9 cellular contexts compared by ENCODE assay signal in the genomic region with DNA sequence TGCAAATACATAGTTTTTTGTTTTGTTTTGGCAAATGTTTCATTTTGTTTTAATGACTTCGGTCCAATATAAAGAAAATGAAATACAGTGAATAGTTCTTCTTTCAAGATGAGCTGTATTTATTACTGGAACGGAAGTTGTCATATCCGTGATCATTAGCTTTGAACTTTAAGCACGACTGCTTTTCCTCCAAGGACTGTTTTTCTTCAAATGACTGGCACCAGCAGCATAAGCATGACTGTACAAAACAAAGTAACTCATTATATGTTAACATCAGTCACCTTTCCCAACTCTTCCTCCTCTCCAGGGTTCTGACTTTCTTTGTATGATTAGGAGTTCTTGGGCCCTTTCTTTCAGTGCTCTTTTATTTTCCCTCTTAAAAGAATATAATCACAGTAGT. TPM values are rescaled to one million over a fixed set of nuclear protein-coding genes. Genes with fewer than 3 reads are reported as not detected.
A peak's percentile ranks its signal among the peaks of the same experiment; 100 is the strongest.
DNase-seq lines count a peak whose midpoint lies in the region; ATAC-seq, FAIRE-seq and TF ChIP-seq lines count a peak whose summit lies in the region.
"Had no signal": no experiment of that assay in that cellular context is flagged by ENCODE, and none has a peak within 500 bp of the region (broad histone marks: within the 10 kb centered on the region; RNA-seq: fewer than 3 reads in every experiment).

No MANE protein-coding gene starts in this region.

- ATAC-seq in HepG2 (no peak), HG03135 (IDR thresholded peaks at IDR 0.05; ENCODE audit: unreplicated experiment) (peak; percentile 92), HG02840 (IDR thresholded peaks at IDR 0.05; ENCODE audit: low FRiP score, unreplicated experiment) (no peak)

- H3K9ac ChIP-seq in liver (ENCODE audit: low read depth in 1 of 2, low read length in 2 of 2): no peak overlapping the region
- no peak overlapping the region for H3K9ac ChIP-seq in HepG2 (ENCODE audit: insufficient read depth, low read depth, low read length)

- no peaks in the 10 kb centered on the region for H3K36me3 Mint-ChIP-seq in activated naive CD8-positive, alpha-beta T cell treated with anti-CD3 and anti-CD28 coated beads for 36 hours

- peaks cover 7% of the 10 kb centered on the region for H3K9me3 Mint-ChIP-seq in activated naive CD8-positive, alpha-beta T cell treated with anti-CD3 and anti-CD28 coated beads for 36 hours

- no TSS peak for BruUV-seq in HepG2 (replicated peaks; lab: Mats Ljungman, UMichigan)

- peak overlapping the region in 1 of 2 donors; percentile 33 for H3K27ac ChIP-seq in liver (ENCODE audit: low read depth in 1 of 2, low read length in 2 of 2)
- H3K27ac ChIP-seq in HepG2 (ENCODE audit: extremely low read length, insufficient read depth, low read length): no peak overlapping the region

- TF ChIP-seq RAD21 in liver (IDR thresholded peaks at IDR 0.05) (no peak), HepG2 (CRISPR knock-in tag; IDR thresholded peaks at IDR 0.05) (no peak)

- H3K4me2 ChIP-seq in HepG2 (ENCODE audit: low read depth, low read length): no peak overlapping the region

- H3K36me3 ChIP-seq in liver (ENCODE audit: control insufficient read depth in 4 of 4, insufficient read depth in 3 of 4, low read depth in 1 of 4, low read length in 3 of 4) (no peaks in the 10 kb centered on the region), HepG2 (replicated peaks in 1 of 2; ENCODE audit: control insufficient read depth in 1 of 2, insufficient read depth in 2 of 2, low read length in 2 of 2) (no peaks in the 10 kb centered on the region)

- DNase-seq in HepG2 (ENCODE audit: low spot score) (no peak), epithelial cell of proximal tubule (ENCODE audit: low read depth) (peak; percentile 59), medulla oblongata (ENCODE audit: extremely low spot score) (no peak)
- DNase-seq in activated naive CD8-positive, alpha-beta T cell treated with anti-CD3 and anti-CD28 coated beads for 36 hours: no peak
- no peak for DNase-seq in activated naive CD4-positive, alpha-beta T cell treated with anti-CD3 and anti-CD28 coated beads, Interleukin-2, amount 50 U/mL, for 16 hours
- DNase-seq: mammary epithelial cell had no signal

- no peak for FAIRE-seq in HepG2 (lab: Jason Lieb, UNC)

- H3K4me1 ChIP-seq in liver (ENCODE audit: control insufficient read depth in 4 of 4, insufficient read depth in 4 of 4, low read length in 3 of 4) (no peaks in the 10 kb centered on the region), HepG2 (ENCODE audit: insufficient read depth, low read length) (no peaks in the 10 kb centered on the region)

- 57% methylated on average over 4 of the region's 4 CpGs for WGBS in liver
- WGBS in HepG2 (ENCODE audit: low lambda C conversion rate): 2% methylated on average over 4 of the region's 4 CpGs

- peaks cover 12% of the 10 kb centered on the region for H3K27me3 Mint-ChIP-seq in activated naive CD8-positive, alpha-beta T cell treated with anti-CD3 and anti-CD28 coated beads for 36 hours

- H3K79me2 ChIP-seq in HepG2 (ENCODE audit: insufficient read depth, low read length): no peaks in the 10 kb centered on the region

- POLR2A ChIA-PET in HepG2 (lab: Yijun Ruan, JAX): no interaction called here

- H2AFZ ChIP-seq in HepG2 (ENCODE audit: low read length): no peak overlapping the region

- no peak overlapping the region for H3K27ac Mint-ChIP-seq in activated naive CD8-positive, alpha-beta T cell treated with anti-CD3 and anti-CD28 coated beads for 36 hours

- H3K27me3 ChIP-seq in liver (ENCODE audit: control insufficient read depth in 4 of 4, insufficient read depth in 4 of 4, low read length in 3 of 4) (no peaks in the 10 kb centered on the region), HepG2 (ENCODE audit: control insufficient read depth in 1 of 2, insufficient read depth in 2 of 2, low read length in 2 of 2) (no peaks in the 10 kb centered on the region)

- H4K20me1 ChIP-seq in HepG2 (ENCODE audit: insufficient read depth, low read length): no peaks in the 10 kb centered on the region

- CTCF ChIA-PET in HepG2 (lab: Yijun Ruan, JAX; ENCODE audit: low intra/inter-chr PET ratio, low total read pairs): no interaction called here

- no peak for TF ChIP-seq CTCF in liver (IDR thresholded peaks at IDR 0.05; ENCODE audit: low read depth, low read length, missing input control)
- TF ChIP-seq CTCF in HepG2 (CRISPR knock-in tag; IDR thresholded peaks at IDR 0.05): no peak
- no peak for TF ChIP-seq CTCF in epithelial cell of proximal tubule (conservative IDR thresholded peaks at IDR 0.05; ENCODE audit: low read depth, low read length)

- TF ChIP-seq POLR2A in HepG2 (IDR thresholded peaks at IDR 0.05; ENCODE audit: insufficient read depth in 1 of 2, low read depth in 2 of 2, low read length in 2 of 2): no peak

- H3K4me3 ChIP-seq in liver (ENCODE audit: low read depth in 1 of 3, low read length in 3 of 3): no peak overlapping the region
- no peak overlapping the region for H3K4me3 ChIP-seq in HepG2 (replicated peaks in 1 of 3; ENCODE audit: insufficient read depth in 1 of 3, low read depth in 2 of 3, low read length in 3 of 3)
- H3K4me3 ChIP-seq in epithelial cell of proximal tubule (ENCODE audit: low read depth, low read length): no peak overlapping the region

- no peak overlapping the region for H3K4me3 Mint-ChIP-seq in activated naive CD8-positive, alpha-beta T cell treated with anti-CD3 and anti-CD28 coated beads for 36 hours

- H3K4me1 Mint-ChIP-seq in activated naive CD8-positive, alpha-beta T cell treated with anti-CD3 and anti-CD28 coated beads for 36 hours: no peaks in the 10 kb centered on the region

- intact Hi-C loops in HepG2 (cut with micrococcal nuclease; ENCODE audit: unreplicated experiment): no loop called here

- TF ChIP-seq EP300 in HepG2 (IDR thresholded peaks at IDR 0.05; ENCODE audit: low read depth in 2 of 2, low read length in 2 of 2): no peak
- no peak for TF ChIP-seq EP300 in HepG2 (CRISPR knock-in tag; IDR thresholded peaks at IDR 0.05; ENCODE audit: borderline replicate concordance)

- H3K9me3 ChIP-seq in liver (ENCODE audit: control insufficient read depth in 4 of 4, low read length in 3 of 4) (peaks cover 0 to 5% (median 2%) of the 10 kb centered on the region in 4 donors), HepG2 (ENCODE audit: low read length) (peaks cover 10% of the 10 kb centered on the region; the same call in 1 of the 2 replicates)

- in situ Hi-C loops in HepG2 (cut with HindIII; ENCODE audit: extremely low pct_ligation_motif_present, low pct_unique_long_range_greater_than_20kb): no loop called here

TF ChIP-seq in HepG2, 621 proteins besides CTCF, POLR2A, EP300 and RAD21 (continues in another document):
- TF ChIP-seq ZKSCAN5 (CRISPR knock-in tag; IDR thresholded peaks at IDR 0.05): no peak
- TF ChIP-seq, protein P1, sequence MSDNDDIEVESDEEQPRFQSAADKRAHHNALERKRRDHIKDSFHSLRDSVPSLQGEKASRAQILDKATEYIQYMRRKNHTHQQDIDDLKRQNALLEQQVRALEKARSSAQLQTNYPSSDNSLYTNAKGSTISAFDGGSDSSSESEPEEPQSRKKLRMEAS (IDR thresholded peaks at IDR 0.05): no peak
- TF ChIP-seq, protein P2, sequence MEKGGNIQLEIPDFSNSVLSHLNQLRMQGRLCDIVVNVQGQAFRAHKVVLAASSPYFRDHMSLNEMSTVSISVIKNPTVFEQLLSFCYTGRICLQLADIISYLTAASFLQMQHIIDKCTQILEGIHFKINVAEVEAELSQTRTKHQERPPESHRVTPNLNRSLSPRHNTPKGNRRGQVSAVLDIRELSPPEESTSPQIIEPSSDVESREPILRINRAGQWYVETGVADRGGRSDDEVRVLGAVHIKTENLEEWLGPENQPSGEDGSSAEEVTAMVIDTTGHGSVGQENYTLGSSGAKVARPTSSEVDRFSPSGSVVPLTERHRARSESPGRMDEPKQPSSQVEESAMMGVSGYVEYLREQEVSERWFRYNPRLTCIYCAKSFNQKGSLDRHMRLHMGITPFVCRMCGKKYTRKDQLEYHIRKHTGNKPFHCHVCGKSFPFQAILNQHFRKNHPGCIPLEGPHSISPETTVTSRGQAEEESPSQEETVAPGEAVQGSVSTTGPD (CRISPR knock-in tag; IDR thresholded peaks at IDR 0.05): no peak
- no peak for TF ChIP-seq SP2 (CRISPR knock-in tag; IDR thresholded peaks at IDR 0.05)
- TF ChIP-seq, protein P3, sequence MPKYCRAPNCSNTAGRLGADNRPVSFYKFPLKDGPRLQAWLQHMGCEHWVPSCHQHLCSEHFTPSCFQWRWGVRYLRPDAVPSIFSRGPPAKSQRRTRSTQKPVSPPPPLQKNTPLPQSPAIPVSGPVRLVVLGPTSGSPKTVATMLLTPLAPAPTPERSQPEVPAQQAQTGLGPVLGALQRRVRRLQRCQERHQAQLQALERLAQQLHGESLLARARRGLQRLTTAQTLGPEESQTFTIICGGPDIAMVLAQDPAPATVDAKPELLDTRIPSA (CRISPR knock-in tag; IDR thresholded peaks at IDR 0.05; ENCODE audit: borderline replicate concordance): no peak
- TF ChIP-seq PHF5A (CRISPR knock-in tag; IDR thresholded peaks at IDR 0.05; ENCODE audit: low read depth, unreplicated experiment): no peak

RNA-seq across cellular contexts. Expression of a gene that starts 20.5 kb away (rescaled TPM):
- total RNA-seq in liver: 10 to 100 TPM; 11.3 to 20.4 TPM
- polyA plus RNA-seq in liver: 10 to 100 TPM; 13.5 to 14.7 TPM
- total RNA-seq in HepG2 (2016; rRNA removed; fragmentation: Illumina TruSeq; extraction: Trizol): not detected in 2 replicates
- total RNA-seq in HepG2 (2016; cell fraction: cytosol; rRNA removed; fragmentation: Illumina TruSeq; extraction: Trizol; ENCODE audit: low read depth): not detected in 2 replicates
- not detected in 2 replicates for total RNA-seq in HepG2 (2016; cell fraction: insoluble cytoplasmic fraction; rRNA removed; fragmentation: Illumina TruSeq; extraction: Trizol)
- not detected in 2 replicates for total RNA-seq in HepG2 (2016; cell fraction: membrane; rRNA removed; fragmentation: Illumina TruSeq; extraction: Trizol)
- total RNA-seq in HepG2 (2016; cell fraction: nucleus; rRNA removed; fragmentation: Illumina TruSeq; extraction: Trizol): not detected in 2 replicates
- polyA plus RNA-seq in HepG2 (2011; rRNA removed): not detected in 2 replicates
- not detected in 2 replicates for polyA plus RNA-seq in HepG2 (2011; cell fraction: cytosol; rRNA removed)
- polyA plus RNA-seq in HepG2 (2011; cell fraction: nucleus; rRNA removed): not detected in 2 replicates
- polyA plus RNA-seq in HepG2 (2012): not detected in 2 replicates
- polyA plus RNA-seq in HepG2 (2016; cell fraction: cytosol; fragmentation: Illumina TruSeq; extraction: Trizol; ENCODE audit: low read depth): not detected in 2 replicates
- not detected in 2 replicates for polyA plus RNA-seq in HepG2 (2016; cell fraction: insoluble cytoplasmic fraction; fragmentation: Illumina TruSeq; extraction: Trizol; ENCODE audit: low read depth)
- polyA plus RNA-seq in HepG2 (2016; cell fraction: membrane; fragmentation: Illumina TruSeq; extraction: Trizol; ENCODE audit: low read depth): not detected in 2 replicates
- not detected in 2 replicates for polyA plus RNA-seq in HepG2 (2016; cell fraction: nucleus; fragmentation: Illumina TruSeq; extraction: Trizol; ENCODE audit: insufficient read depth, low read depth)
- polyA minus RNA-seq in HepG2 (2011; rRNA and poly(A)+ RNA removed; ENCODE audit: low replicate concordance): not detected in 2 replicates
- polyA minus RNA-seq in HepG2 (2011; cell fraction: cytosol; rRNA and poly(A)+ RNA removed): not detected in 2 replicates
- not detected in 2 replicates for polyA minus RNA-seq in HepG2 (2011; cell fraction: nucleus; rRNA and poly(A)+ RNA removed)
- total RNA-seq in epithelial cell of proximal tubule: 0.36 and 0.86 TPM in 2 replicates
- total RNA-seq in activated naive CD8-positive, alpha-beta T cell treated with anti-CD3 and anti-CD28 coated beads for 36 hours: not detected
